8 cellular contexts compared by ENCODE assay signal in genomic region chr16:71894921-71895678, GRCh38. TPM values are rescaled to one million over a fixed set of nuclear protein-coding genes. Genes with fewer than 3 reads are reported as not detected.
DNase-seq lines count a peak whose midpoint lies in the region; ATAC-seq, FAIRE-seq and TF ChIP-seq lines count a peak whose summit lies in the region.

IST1 (plus strand) TSS chr16:71895531; CDS start chr16:71915641, 20,110 bp downstream.

- H3K9me3 Mint-ChIP-seq in naive B cell, result no peaks in the 10 kb centered on the region
- H3K9me3 Mint-ChIP-seq in stimulated activated memory B cell treated with anti-CD40 and anti-IgM and Interleukin-4, amounts not matched to agents 10 μg/mL and 1 μg/mL and 100 μg/mL, for 72 hours, result no peaks in the 10 kb centered on the region

- H3K4me3 ChIP-seq in esophagus squamous epithelium, result peak within 1 kb of the TSS; percentile 76 to 91 (median 84)

- H3K27ac ChIP-seq in esophagus squamous epithelium, result peak within 1 kb of the TSS; percentile 96 to 99 (median 98)

- H3K27me3 Mint-ChIP-seq in naive B cell, result no peaks in the 10 kb centered on the region
- H3K27me3 Mint-ChIP-seq in stimulated activated memory B cell treated with anti-CD40 and anti-IgM and Interleukin-4, amounts not matched to agents 10 μg/mL and 1 μg/mL and 100 μg/mL, for 72 hours, result no peaks in the 10 kb centered on the region

- peak in 1 of 6 experiments; percentile 16 for TF ChIP-seq CTCF in esophagus squamous epithelium (IDR thresholded peaks at IDR 0.05)

- ATAC-seq in GM21723 (IDR thresholded peaks at IDR 0.05; ENCODE audit: unreplicated experiment) (peak; percentile 80), naive B cell (ENCODE audit: low read depth in 2 of 2) (peak; percentile 83 to 86)
- ATAC-seq in stimulated activated memory B cell treated with anti-CD40 and anti-IgM and Interleukin-4, amounts not matched to agents 10 μg/mL and 1 μg/mL and 100 μg/mL, for 72 hours, result peak; percentile 97

- peaks cover 15 to 45% (median 30%) of the 10 kb centered on the region in 3 donors for H3K4me1 Mint-ChIP-seq in naive B cell
- H3K4me1 Mint-ChIP-seq in stimulated activated memory B cell treated with anti-CD40 and anti-IgM and Interleukin-4, amounts not matched to agents 10 μg/mL and 1 μg/mL and 100 μg/mL, for 72 hours, result peaks cover 46% of the 10 kb centered on the region

- peak; percentile 75 for FAIRE-seq in RCC 7860 (lab: Jason Lieb, UNC)

- peak within 1 kb of the TSS; percentile 97 to 99 (median 98) for H3K27ac Mint-ChIP-seq in naive B cell
- peak within 1 kb of the TSS; percentile 98 for H3K27ac Mint-ChIP-seq in stimulated activated memory B cell treated with anti-CD40 and anti-IgM and Interleukin-4, amounts not matched to agents 10 μg/mL and 1 μg/mL and 100 μg/mL, for 72 hours

- peak in 3 of 4 donors; percentile 60 to 95 (median 93) for TF ChIP-seq POLR2A in esophagus squamous epithelium (IDR thresholded peaks at IDR 0.05)

- H3K36me3 ChIP-seq in esophagus squamous epithelium, result no peaks in the 10 kb centered on the region

- DNase-seq in DMS79 (lab: John Stamatoyannopoulos, UW), result peak; percentile 81
- peak; percentile 94 for DNase-seq in KG1 (lab: John Stamatoyannopoulos, UW)
- DNase-seq in RCC 7860 (ENCODE audit: low spot score), result peak; percentile 91
- DNase-seq in activated T-helper 1 cell treated with Interleukin-2 at 50 U/mL for 16 hours (ENCODE audit: low read depth), result peak; percentile 95
- peak; percentile 94 for DNase-seq in esophagus squamous epithelium (lab: John Stamatoyannopoulos, UW)
- peak; percentile 98 for DNase-seq in naive B cell

- H3K9me3 ChIP-seq in esophagus squamous epithelium, result no peaks in the 10 kb centered on the region

- no peaks in the 10 kb centered on the region for H3K27me3 ChIP-seq in esophagus squamous epithelium

- H3K4me3 Mint-ChIP-seq in naive B cell, result peak within 1 kb of the TSS; percentile 96 to 100 (median 98)
- H3K4me3 Mint-ChIP-seq in stimulated activated memory B cell treated with anti-CD40 and anti-IgM and Interleukin-4, amounts not matched to agents 10 μg/mL and 1 μg/mL and 100 μg/mL, for 72 hours, result peak within 1 kb of the TSS; percentile 97

- no peaks in the 10 kb centered on the region for H3K36me3 Mint-ChIP-seq in naive B cell
- H3K36me3 Mint-ChIP-seq in stimulated activated memory B cell treated with anti-CD40 and anti-IgM and Interleukin-4, amounts not matched to agents 10 μg/mL and 1 μg/mL and 100 μg/mL, for 72 hours, result no peaks in the 10 kb centered on the region

- intact Hi-C loops in esophagus squamous epithelium (cut with DNase I), result no loop called here

- 0 to 1% methylated on average over 10 to 21 of the region's 67 CpGs for WGBS in esophagus squamous epithelium, 2 donors

- H3K4me1 ChIP-seq in esophagus squamous epithelium, result peaks cover 10 to 48% (median 33%) of the 10 kb centered on the region in 3 donors

RNA-seq across cellular contexts. Expression of gene IST1, which starts in this region (rescaled TPM):
- 100 to 1,000 TPM; 115 to 172 (median 153) TPM for total RNA-seq in esophagus squamous epithelium
- polyA plus RNA-seq in naive B cell (ENCODE audit: low read depth in 6 of 6), result 100 to 1,000 TPM; 138 to 178 (median 155) TPM

Comparison
In these comparisons a context has a peak if more than half of its experiments do, and no peak if none do; other contexts are left out.
1. Peak in every context shown above with its lines: DNase-seq, ATAC-seq, H3K4me3 ChIP-seq and H3K27ac ChIP-seq.